ENCODE assay signal across 26 cellular contexts in genomic region chr4:1530356-1530755, GRCh38.
"Had no signal": no experiment of that assay in that cellular context is flagged by ENCODE, and none has a peak within 500 bp of the region (broad histone marks: within the 10 kb centered on the region; RNA-seq: fewer than 3 reads in every experiment).

No MANE protein-coding gene starts in this region.

- H3K9me3 Mint-ChIP-seq: central memory CD8-positive, alpha-beta T cell; type B pancreatic cell had no signal

- H3K36me3 ChIP-seq: esophagus muscularis mucosa, gastroesophageal sphincter, heart left ventricle, neutrophil, pancreas, sigmoid colon, tibial artery had no signal

- DNase-seq: dermis blood vessel endothelial cell; effector memory CD4-positive, alpha-beta T cell; foreskin keratinocyte; left colon; mammary epithelial cell; mesendoderm; midbrain; naive thymus-derived CD4-positive, alpha-beta T cell; stimulated activated CD4-positive, alpha-beta T cell treated with anti-CD3 and anti-CD28 coated beads, Interleukin-4, amount 100 ng/mL, for 4 hours; stimulated activated naive CD8-positive, alpha-beta T cell treated with anti-CD3 and anti-CD28 coated beads, Interleukin-15, Interleukin-2, amounts not matched to agents 100 U/mL and 50 U/mL, for 24 hours; substantia nigra; testis; tibial artery had no signal

- H3K4me3 Mint-ChIP-seq: central memory CD8-positive, alpha-beta T cell; naive thymus-derived CD4-positive, alpha-beta T cell; stimulated activated memory B cell treated with anti-CD40 and anti-IgM and Interleukin-4, amounts not matched to agents 10 μg/mL and 1 μg/mL and 100 μg/mL, for 72 hours; type B pancreatic cell had no signal

- H3K4me3 ChIP-seq: coronary artery, esophagus muscularis mucosa, gastroesophageal sphincter, heart left ventricle, hepatocyte, pancreas, sigmoid colon, testis, tibial artery had no signal

- H3K4me1 ChIP-seq: foreskin keratinocyte, heart left ventricle, pancreas, sigmoid colon, testis had no signal

- H3K27ac Mint-ChIP-seq: naive thymus-derived CD4-positive, alpha-beta T cell; progenitor cell of endocrine pancreas; stimulated activated memory B cell treated with anti-CD40 and anti-IgM and Interleukin-4, amounts not matched to agents 10 μg/mL and 1 μg/mL and 100 μg/mL, for 72 hours; type B pancreatic cell had no signal

- H3K36me3 Mint-ChIP-seq: stimulated activated memory B cell treated with anti-CD40 and anti-IgM and Interleukin-4, amounts not matched to agents 10 μg/mL and 1 μg/mL and 100 μg/mL, for 72 hours; type B pancreatic cell had no signal

- H3K4me1 Mint-ChIP-seq: central memory CD8-positive, alpha-beta T cell; naive thymus-derived CD4-positive, alpha-beta T cell; stimulated activated memory B cell treated with anti-CD40 and anti-IgM and Interleukin-4, amounts not matched to agents 10 μg/mL and 1 μg/mL and 100 μg/mL, for 72 hours had no signal

- H3K27me3 ChIP-seq: pancreas, testis had no signal

- ATAC-seq: foreskin keratinocyte; gastroesophageal sphincter; heart left ventricle; left colon; naive thymus-derived CD4-positive, alpha-beta T cell; pancreas; right cardiac atrium; stimulated activated memory B cell treated with anti-CD40 and anti-IgM and Interleukin-4, amounts not matched to agents 10 μg/mL and 1 μg/mL and 100 μg/mL, for 72 hours; stimulated activated naive CD8-positive, alpha-beta T cell treated with anti-CD3 and anti-CD28 coated beads, Interleukin-15, Interleukin-2, amounts not matched to agents 100 U/mL and 50 U/mL, for 24 hours had no signal

- H3K27ac ChIP-seq: coronary artery, esophagus muscularis mucosa, foreskin keratinocyte, gastroesophageal sphincter, heart left ventricle, hepatocyte, neutrophil, pancreas, sigmoid colon, testis, tibial artery had no signal

- H3K9me3 ChIP-seq: neutrophil, pancreas, testis, tibial artery had no signal
